22 cellular contexts compared by ENCODE assay signal in the genomic region with DNA sequence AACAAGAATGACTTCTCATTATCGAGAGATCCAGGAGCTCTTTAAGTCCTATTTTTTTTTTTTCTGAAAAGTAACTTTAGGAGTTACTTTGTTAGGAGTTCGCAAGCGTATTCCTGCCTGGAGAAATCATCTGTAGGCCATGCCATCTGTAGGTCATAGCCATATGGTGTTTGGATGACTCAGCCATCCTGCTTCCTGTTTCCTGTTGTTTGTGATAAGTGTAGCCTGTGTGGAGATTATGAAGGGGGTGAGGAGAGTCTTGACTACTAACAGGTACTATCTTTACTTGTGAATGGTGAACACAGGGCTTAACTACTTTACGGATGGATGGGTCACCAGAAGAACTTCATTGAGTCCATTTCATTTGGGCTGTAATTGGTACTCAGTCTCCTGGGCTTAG.
DNase-seq lines count a peak whose midpoint lies in the region; ATAC-seq and TF ChIP-seq lines count a peak whose summit lies in the region.
"Had no signal": no experiment of that assay in that cellular context is flagged by ENCODE, and none has a peak within 500 bp of the region (broad histone marks: within the 10 kb centered on the region; RNA-seq: fewer than 3 reads in every experiment).

No MANE protein-coding gene starts in this region.

- no peak for TF ChIP-seq CTCF in epithelial cell of esophagus (IDR thresholded peaks at IDR 0.05; ENCODE audit: insufficient read depth, low read depth, low read length, missing control alignments)

- H3K4me3 Mint-ChIP-seq in activated naive CD8-positive, alpha-beta T cell treated with anti-CD3 and anti-CD28 coated beads for 36 hours: no peak overlapping the region
- H3K4me3 Mint-ChIP-seq: CD14-positive monocyte, mesothelial cell of epicardium, neural progenitor cell had no signal

- no peaks in the 10 kb centered on the region for H3K27me3 Mint-ChIP-seq in activated naive CD8-positive, alpha-beta T cell treated with anti-CD3 and anti-CD28 coated beads for 36 hours

- no peak overlapping the region for H3K27ac Mint-ChIP-seq in activated naive CD8-positive, alpha-beta T cell treated with anti-CD3 and anti-CD28 coated beads for 36 hours
- H3K27ac Mint-ChIP-seq: CD14-positive monocyte, mesothelial cell of epicardium, neural progenitor cell had no signal

- H3K4me3 ChIP-seq in epithelial cell of esophagus (ENCODE audit: low read length): no peak overlapping the region
- H3K4me3 ChIP-seq: neural progenitor cell, stomach, upper lobe of right lung had no signal

- H3K36me3 Mint-ChIP-seq in activated naive CD8-positive, alpha-beta T cell treated with anti-CD3 and anti-CD28 coated beads for 36 hours: no peaks in the 10 kb centered on the region
- H3K36me3 Mint-ChIP-seq: CD14-positive monocyte, mesothelial cell of epicardium, neural progenitor cell had no signal

- peaks cover 34% of the 10 kb centered on the region for H3K9me3 Mint-ChIP-seq in activated naive CD8-positive, alpha-beta T cell treated with anti-CD3 and anti-CD28 coated beads for 36 hours

- ATAC-seq in GM19467 (IDR thresholded peaks at IDR 0.05; ENCODE audit: unreplicated experiment): no peak
- ATAC-seq: HCT116, sciatic nerve, upper lobe of right lung had no signal

- peak; percentile 22 for DNase-seq in NCI-H82 (lab: John Stamatoyannopoulos, UW)
- DNase-seq in NCI-H82 treated with DMSO at 0.1 percent for 48 hours (lab: John Stamatoyannopoulos, UW; ENCODE audit: unreplicated experiment): no peak
- DNase-seq in RKO (ENCODE audit: low spot score): peak; percentile 10
- peak; percentile 58 for DNase-seq in epithelial cell of esophagus (ENCODE audit: low read depth)
- DNase-seq in pulmonary artery endothelial cell (ENCODE audit: low read depth, low spot score): peak; percentile 60
- no peak for DNase-seq in cortex of kidney (lab: John Stamatoyannopoulos, UW)
- DNase-seq in activated naive CD8-positive, alpha-beta T cell treated with anti-CD3 and anti-CD28 coated beads for 36 hours: no peak
- DNase-seq: activated CD4-positive, CD25-positive, alpha-beta regulatory T cell treated with anti-CD3 and anti-CD28 coated beads, Interleukin-2, amount 50 U/mL, for 72 hours; activated effector memory CD4-positive, alpha-beta T cell treated with Interleukin-2 at 50 U/mL for 16 hours; amygdala; cerebellar nuclear complex; DMS79 treated with DMSO at 0.1 percent for 48 hours; NCI-H2029; NCI-H524 treated with DMSO at 0.1 percent for 48 hours; stomach had no signal

- no peaks in the 10 kb centered on the region for H3K4me1 Mint-ChIP-seq in activated naive CD8-positive, alpha-beta T cell treated with anti-CD3 and anti-CD28 coated beads for 36 hours
- H3K4me1 Mint-ChIP-seq: CD14-positive monocyte, mesothelial cell of epicardium, neural progenitor cell had no signal

Comparison
In these comparisons a context has a peak if more than half of its experiments do, and no peak if none do; other contexts are left out.
1. DNase-seq: peak in NCI-H82 (single experiment), RKO (single experiment), epithelial cell of esophagus (single experiment) and pulmonary artery endothelial cell (single experiment); none in NCI-H82 treated with DMSO at 0.1 percent for 48 hours (single experiment), cortex of kidney (single experiment) and activated naive CD8-positive, alpha-beta T cell treated with anti-CD3 and anti-CD28 coated beads for 36 hours (single experiment).